ENCODE assay signal across 17 cellular contexts in genomic region chr1:178487070-178487615, GRCh38. TPM values are rescaled to one million over a fixed set of nuclear protein-coding genes. Genes with fewer than 3 reads are reported as not detected.
DNase-seq lines count a peak whose midpoint lies in the region; ATAC-seq and TF ChIP-seq lines count a peak whose summit lies in the region.
"Had no signal": no experiment of that assay in that cellular context is flagged by ENCODE, and none has a peak within 500 bp of the region (broad histone marks: within the 10 kb centered on the region; RNA-seq: fewer than 3 reads in every experiment).

No MANE protein-coding gene starts in this region.

- H2BK15ac ChIP-seq in neuronal stem cell (ENCODE audit: low read length) = peak overlapping the region; percentile 76

- no peaks in the 10 kb centered on the region for H3K9me3 Mint-ChIP-seq in activated B cell treated with CpG ODN at 0.5 μM for 24 hours
- H3K9me3 Mint-ChIP-seq: activated CD4-positive, alpha-beta T cell treated with anti-CD3 and anti-CD28 coated beads, Interleukin-2, amount 10 ng/mL, durations not matched to agents 7 days and 5 days; activated T-helper 1 cell treated with anti-CD3 and anti-CD28 coated beads, Interleukin-12 subunit alpha, Interleukin-12 subunit beta, Interleukin-2, Interleukin-4 antibody, amounts not matched to agents 30 ng/mL and 10 ng/mL and 1 ng/mL, durations not matched to agents 14 hours and 24 hours and 36 hours; T-helper 2 cell treated with Interferon-gamma antibody and Interleukin-4, amounts not matched to agents 5 μg/mL and 100 μg/mL, for 36 hours had no signal

- H2BK12ac ChIP-seq in neuronal stem cell (ENCODE audit: low read length) = peak overlapping the region; percentile 14

- H3K9ac ChIP-seq in neuronal stem cell (ENCODE audit: low read depth, low read length, poor library complexity) = no peak overlapping the region
- H3K9ac ChIP-seq: parathyroid adenoma had no signal

- peak overlapping the region; percentile 14 for H3K18ac ChIP-seq in neuronal stem cell (ENCODE audit: low read length)

- H3K9me3 ChIP-seq in neuronal stem cell (replicated peaks in 1 of 2; ENCODE audit: control insufficient read depth in 2 of 2, insufficient read depth in 1 of 2, low read depth in 1 of 2, low read length in 2 of 2) = no peaks in the 10 kb centered on the region
- H3K9me3 ChIP-seq in upper lobe of right lung = no peaks in the 10 kb centered on the region

- H3K27ac Mint-ChIP-seq in activated B cell treated with CpG ODN at 0.5 μM for 24 hours = peak overlapping the region; percentile 64
- H3K27ac Mint-ChIP-seq: activated CD4-positive, alpha-beta T cell treated with anti-CD3 and anti-CD28 coated beads, Interleukin-2, amount 10 ng/mL, durations not matched to agents 7 days and 5 days; activated T-helper 1 cell treated with anti-CD3 and anti-CD28 coated beads, Interleukin-12 subunit alpha, Interleukin-12 subunit beta, Interleukin-2, Interleukin-4 antibody, amounts not matched to agents 30 ng/mL and 10 ng/mL and 1 ng/mL, durations not matched to agents 14 hours and 24 hours and 36 hours; T-helper 2 cell treated with Interferon-gamma antibody and Interleukin-4, amounts not matched to agents 5 μg/mL and 100 μg/mL, for 36 hours had no signal

- H3K4me2 ChIP-seq in neuronal stem cell (ENCODE audit: insufficient read depth, low read length, poor library complexity, severe bottlenecking) = no peak overlapping the region

- H2BK5ac ChIP-seq in neuronal stem cell (ENCODE audit: low read length) = no peak overlapping the region

- H3K27ac ChIP-seq in foreskin keratinocyte (no peak overlapping the region), neuronal stem cell (replicated peaks; ENCODE audit: low read length) (no peak overlapping the region), upper lobe of right lung (no peak overlapping the region)
- H3K27ac ChIP-seq: parathyroid adenoma, RWPE1 had no signal

- H3K36me3 ChIP-seq in neuronal stem cell (replicated peaks in 1 of 2; ENCODE audit: control insufficient read depth in 2 of 2, insufficient read depth in 2 of 2, low read length in 2 of 2) = no peaks in the 10 kb centered on the region
- H3K36me3 ChIP-seq in upper lobe of right lung = no peaks in the 10 kb centered on the region

- H3K4me1 Mint-ChIP-seq in activated B cell treated with CpG ODN at 0.5 μM for 24 hours = peaks cover 34% of the 10 kb centered on the region
- H3K4me1 Mint-ChIP-seq: activated CD4-positive, alpha-beta T cell treated with anti-CD3 and anti-CD28 coated beads, Interleukin-2, amount 10 ng/mL, durations not matched to agents 7 days and 5 days had no signal

- ATAC-seq in activated B cell treated with CpG ODN at 0.5 μM for 24 hours (ENCODE audit: low read depth) (peak; percentile 44), foreskin keratinocyte (peak; percentile 28), upper lobe of right lung (peak; percentile 31)

- intact Hi-C loops in activated B cell treated with CpG ODN at 0.5 μM for 24 hours (cut with micrococcal nuclease) (no loop called here), upper lobe of right lung (cut with DNase I) (no loop called here)

- POLR2A ChIA-PET in activated B cell treated with CpG ODN at 0.5 μM for 24 hours (lab: Charles Lee) = no interaction called here

- H3K79me1 ChIP-seq in neuronal stem cell (ENCODE audit: low read depth, low read length) = no peaks in the 10 kb centered on the region

- H3K27me3 ChIP-seq in foreskin keratinocyte (peaks cover 8% of the 10 kb centered on the region), neuronal stem cell (ENCODE audit: control insufficient read depth in 3 of 3, insufficient read depth in 3 of 3, low read depth in 1 of 3, low read length in 3 of 3) (no peaks in the 10 kb centered on the region), upper lobe of right lung (no peaks in the 10 kb centered on the region)

- no CpG with 5 or more reads among the region's 20 CpGs for WGBS in neuronal stem cell (ENCODE audit: extremely low coverage in 2 of 2, insufficient read length in 2 of 2, insufficient replicate concordance in 1 of 2), 2 donors

- no peak overlapping the region for H2AK5ac ChIP-seq in neuronal stem cell (ENCODE audit: low read depth, low read length)

- DNase-seq in activated B cell treated with CpG ODN at 0.5 μM for 24 hours (no peak), foreskin keratinocyte (no peak), neuronal stem cell (ENCODE audit: low spot score) (no peak), upper lobe of right lung (no peak), NCI-H1417 treated with DMSO at 0.1 percent for 48 hours (lab: John Stamatoyannopoulos, UW) (no peak), NCI-H2171 (lab: John Stamatoyannopoulos, UW) (no peak), NCI-H1417 (lab: John Stamatoyannopoulos, UW) (no peak)
- DNase-seq: activated CD4-positive, alpha-beta T cell treated with anti-CD3 and anti-CD28 coated beads, Interleukin-2, amount 10 ng/mL, durations not matched to agents 7 days and 5 days; mammary epithelial cell; NCI-H1436; NCI-H526 treated with DMSO at 0.1 percent for 48 hours; stimulated activated CD4-positive, alpha-beta T cell treated with anti-CD3 and anti-CD28 coated beads, Interleukin-2, amount 100 ng/mL, for 48 hours; stimulated activated naive CD4-positive, alpha-beta T cell had no signal

- no peak overlapping the region for H4K91ac ChIP-seq in neuronal stem cell (ENCODE audit: low read depth, low read length, poor library complexity)

- H2AFZ ChIP-seq in neuronal stem cell (ENCODE audit: low read length) = no peak overlapping the region
- H2AFZ ChIP-seq: parathyroid adenoma had no signal

- peaks cover 4% of the 10 kb centered on the region for H3K27me3 Mint-ChIP-seq in activated B cell treated with CpG ODN at 0.5 μM for 24 hours

- no peak overlapping the region for H4K8ac ChIP-seq in neuronal stem cell (ENCODE audit: low read depth, low read length)

- H3K4me1 ChIP-seq in foreskin keratinocyte = no peaks in the 10 kb centered on the region
- H3K4me1 ChIP-seq in neuronal stem cell (ENCODE audit: control insufficient read depth in 2 of 2, insufficient read depth in 1 of 2, low read depth in 1 of 2, low read length in 2 of 2) = peaks cover 0 to 1% of the 10 kb centered on the region in 2 donors
- H3K4me1 ChIP-seq in upper lobe of right lung = peaks cover 15% of the 10 kb centered on the region
- H3K4me1 ChIP-seq: parathyroid adenoma had no signal

- no peak overlapping the region for H3K23ac ChIP-seq in neuronal stem cell (ENCODE audit: low read depth, low read length, poor library complexity)

- H3K4ac ChIP-seq in neuronal stem cell (ENCODE audit: low read length) = no peak overlapping the region

- no peak overlapping the region for H2BK120ac ChIP-seq in neuronal stem cell (ENCODE audit: low read depth, low read length)

- H3K14ac ChIP-seq in neuronal stem cell (ENCODE audit: low read length) = no peak overlapping the region

- H3K36me3 Mint-ChIP-seq in activated B cell treated with CpG ODN at 0.5 μM for 24 hours (ENCODE audit: low read depth) = no peaks in the 10 kb centered on the region

- H3K4me3 ChIP-seq in neuronal stem cell (ENCODE audit: low read length in 2 of 2) (no peak overlapping the region), upper lobe of right lung (peak overlapping the region; percentile 40)

- peak overlapping the region; percentile 36 for H3K4me3 Mint-ChIP-seq in activated B cell treated with CpG ODN at 0.5 μM for 24 hours
- H3K4me3 Mint-ChIP-seq: activated CD4-positive, alpha-beta T cell treated with anti-CD3 and anti-CD28 coated beads, Interleukin-2, amount 10 ng/mL, durations not matched to agents 7 days and 5 days; activated T-helper 1 cell treated with anti-CD3 and anti-CD28 coated beads, Interleukin-12 subunit alpha, Interleukin-12 subunit beta, Interleukin-2, Interleukin-4 antibody, amounts not matched to agents 30 ng/mL and 10 ng/mL and 1 ng/mL, durations not matched to agents 14 hours and 24 hours and 36 hours; T-helper 2 cell treated with Interferon-gamma antibody and Interleukin-4, amounts not matched to agents 5 μg/mL and 100 μg/mL, for 36 hours had no signal

- TF ChIP-seq CTCF in activated B cell treated with CpG ODN at 0.5 μM for 24 hours (IDR thresholded peaks at IDR 0.05) (no peak), foreskin keratinocyte (conservative IDR thresholded peaks at IDR 0.05) (no peak), upper lobe of right lung (IDR thresholded peaks at IDR 0.05) (no peak)

- CTCF ChIA-PET in activated B cell treated with CpG ODN at 0.5 μM for 24 hours (lab: Charles Lee) = no interaction called here

RNA-seq across cellular contexts. Expression of gene CLEC20A, which starts 9.6 kb away (rescaled TPM):
- 1.7 and 2.9 TPM in 2 replicates for total RNA-seq in activated B cell treated with CpG ODN at 0.5 μM for 24 hours
- total RNA-seq in foreskin keratinocyte = not detected in 2 replicates
- polyA plus RNA-seq in foreskin keratinocyte = not detected in 2 replicates
- not detected for polyA plus RNA-seq in neuronal stem cell (2013, experiment 1 of 2)
- polyA plus RNA-seq in neuronal stem cell (2013, experiment 2 of 2) = not detected
- not detected for total RNA-seq in upper lobe of right lung
- total RNA-seq: activated CD4-positive, alpha-beta T cell treated with anti-CD3 and anti-CD28 coated beads, Interleukin-2, amount 10 ng/mL, durations not matched to agents 7 days and 5 days; activated T-helper 1 cell treated with anti-CD3 and anti-CD28 coated beads, Interleukin-12 subunit alpha, Interleukin-12 subunit beta, Interleukin-2, Interleukin-4 antibody, amounts not matched to agents 30 ng/mL and 10 ng/mL and 1 ng/mL, durations not matched to agents 14 hours and 24 hours and 36 hours; mammary epithelial cell had no signal
- polyA plus RNA-seq: mammary epithelial cell had no signal

RNA-seq across cellular contexts. Expression of gene TEX35, which starts 25.8 kb away (rescaled TPM):
- not detected in 2 replicates for total RNA-seq in activated B cell treated with CpG ODN at 0.5 μM for 24 hours
- not detected in 2 replicates for total RNA-seq in foreskin keratinocyte
- polyA plus RNA-seq in foreskin keratinocyte = not detected in 2 replicates
- polyA plus RNA-seq in neuronal stem cell (2013, experiment 1 of 2) = not detected
- not detected for polyA plus RNA-seq in neuronal stem cell (2013, experiment 2 of 2)
- not detected for total RNA-seq in upper lobe of right lung
- total RNA-seq: activated CD4-positive, alpha-beta T cell treated with anti-CD3 and anti-CD28 coated beads, Interleukin-2, amount 10 ng/mL, durations not matched to agents 7 days and 5 days; activated T-helper 1 cell treated with anti-CD3 and anti-CD28 coated beads, Interleukin-12 subunit alpha, Interleukin-12 subunit beta, Interleukin-2, Interleukin-4 antibody, amounts not matched to agents 30 ng/mL and 10 ng/mL and 1 ng/mL, durations not matched to agents 14 hours and 24 hours and 36 hours; mammary epithelial cell had no signal
- polyA plus RNA-seq: mammary epithelial cell had no signal
